ENCODE assay signal across 21 cellular contexts in the genomic region with DNA sequence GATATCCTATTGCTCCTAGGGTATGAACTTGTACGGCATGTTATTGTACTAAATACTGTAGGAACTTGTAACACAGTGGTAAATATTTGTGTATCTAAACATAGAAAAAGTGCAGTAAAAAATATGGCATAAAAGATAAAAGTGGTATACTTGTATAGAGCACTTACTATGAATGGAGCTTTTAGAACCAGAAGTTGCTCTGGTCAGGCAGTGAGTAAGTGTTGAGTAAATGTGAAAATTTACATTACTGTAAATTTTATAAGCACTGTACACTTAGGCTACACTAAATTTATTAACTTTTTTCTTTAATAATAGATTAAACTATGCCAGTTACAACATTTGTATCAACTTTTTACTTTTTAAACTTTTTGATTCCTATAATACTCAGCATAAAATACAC.
"Had no signal": no experiment of that assay in that cellular context is flagged by ENCODE, and none has a peak within 500 bp of the region (broad histone marks: within the 10 kb centered on the region; RNA-seq: fewer than 3 reads in every experiment).

No MANE protein-coding gene starts in this region.

- H3K4me1 Mint-ChIP-seq: nephron had no signal

- H3K4me3 Mint-ChIP-seq: nephron had no signal

- H3K9me3 ChIP-seq: heart left ventricle, pancreas, stomach, thoracic aorta had no signal

- H3K4me3 ChIP-seq: heart left ventricle, lung, pancreas, stomach, thoracic aorta had no signal

- H3K36me3 ChIP-seq: pancreas, thoracic aorta had no signal

- FAIRE-seq: frontal cortex, pancreas, small intestine had no signal

- H3K27ac Mint-ChIP-seq: nephron, progenitor cell of endocrine pancreas had no signal

- H3K4me1 ChIP-seq: heart left ventricle, pancreas, stomach had no signal

- H3K27ac ChIP-seq: heart left ventricle, pancreas, stomach, thoracic aorta had no signal

- H3K27me3 Mint-ChIP-seq: naive B cell, progenitor cell of endocrine pancreas had no signal

- H3K27me3 ChIP-seq: heart left ventricle, pancreas, stomach had no signal

- DNase-seq: heart left ventricle; hippocampal formation; left colon; left ventricle myocardium superior; mesendoderm; naive B cell; occipital lobe; pancreas; right cardiac atrium; small intestine; stimulated activated CD4-positive, alpha-beta T cell treated with anti-CD3 and anti-CD28 coated beads, Interleukin-12 subunit alpha, Interleukin-12 subunit beta, amount 100 ng/mL, for 4 hours; stimulated activated naive CD4-positive, alpha-beta T cell; stomach; substantia nigra; trophoblast cell had no signal

- ATAC-seq: esophagus mucosa, heart left ventricle, left ventricle myocardium superior, pancreas, right cardiac atrium had no signal

- H3K9me3 Mint-ChIP-seq: nephron had no signal
